ENCODE assay signal across 8 cellular contexts in genomic region chr1:109931189-109931672, GRCh38. TPM values are rescaled to one million over a fixed set of nuclear protein-coding genes. Genes with fewer than 3 reads are reported as not detected.
A peak's percentile ranks its signal among the peaks of the same experiment; 100 is the strongest.
DNase-seq lines count a peak whose midpoint lies in the region; ATAC-seq and TF ChIP-seq lines count a peak whose summit lies in the region.

No MANE protein-coding gene starts in this region.

- H3K27ac Mint-ChIP-seq in neural crest cell (ENCODE audit: unreplicated experiment) = peak overlapping the region; percentile 93

- peaks cover 15% of the 10 kb centered on the region for H3K4me1 Mint-ChIP-seq in neural crest cell

- H3K27me3 Mint-ChIP-seq in neural crest cell (ENCODE audit: low read depth) = no peaks in the 10 kb centered on the region

- no peak overlapping the region for H3K4me3 ChIP-seq in fibroblast of pulmonary artery (replicated peaks; ENCODE audit: low read depth, low read length)

- DNase-seq in DMS53 treated with DMSO at 0.1 percent for 48 hours (lab: John Stamatoyannopoulos, UW; ENCODE audit: unreplicated experiment) = peak; percentile 78
- no peak for DNase-seq in RWPE1 (ENCODE audit: low spot score)
- DNase-seq in fibroblast of pulmonary artery (ENCODE audit: low read depth) = peak; percentile 88
- DNase-seq in neural crest cell (ENCODE audit: low read depth, low spot score) = peak; percentile 91
- DNase-seq in NCI-H1436 treated with DMSO at 0.1 percent for 48 hours (lab: John Stamatoyannopoulos, UW) = no peak
- DNase-seq in middle frontal gyrus (ENCODE audit: extremely low spot score, low spot score) = no peak
- no peak for DNase-seq in NCI-H526 treated with DMSO at 0.1 percent for 48 hours (lab: John Stamatoyannopoulos, UW)

- peak overlapping the region; percentile 0 for H3K4me3 Mint-ChIP-seq in neural crest cell

- H3K36me3 Mint-ChIP-seq in neural crest cell (ENCODE audit: low read depth) = peaks cover 7% of the 10 kb centered on the region

- POLR2A ChIA-PET in RWPE1 (lab: Yijun Ruan, JAX; ENCODE audit: low non-redundant PET) = no interaction called here

- CTCF ChIA-PET in RWPE1 (lab: Yijun Ruan, JAX) = interaction anchor here (0.7 to 0.9 kb wide), 3 partner anchors 29 to 154 kb away, joined by 4 to 5 read pairs (median 4); no protein-coding TSS in a partner anchor

- H3K9me3 Mint-ChIP-seq in neural crest cell = no peaks in the 10 kb centered on the region

- peak overlapping the region; percentile 34 for H3K27ac ChIP-seq in RWPE1

- no peak for TF ChIP-seq CTCF in RWPE1 (conservative IDR thresholded peaks at IDR 0.05; ENCODE audit: low read depth)
- no peak for TF ChIP-seq CTCF in fibroblast of pulmonary artery (IDR thresholded peaks at IDR 0.05; ENCODE audit: low read length, missing control alignments)
- no peak for TF ChIP-seq CTCF in neural crest cell (conservative IDR thresholded peaks at IDR 0.05)

- ATAC-seq in HG03139 (IDR thresholded peaks at IDR 0.05; ENCODE audit: unreplicated experiment) = no peak

RNA-seq across cellular contexts. Expression of gene CSF1, which starts 20.6 kb away (rescaled TPM):
- 16.0 and 17.9 TPM in 2 replicates for total RNA-seq in neural crest cell

RNA-seq across cellular contexts. Expression of gene AHCYL1, which starts 53.3 kb away (rescaled TPM):
- 90.1 and 94.0 TPM in 2 replicates for total RNA-seq in neural crest cell

Comparison
In these comparisons a context has a peak if more than half of its experiments do, and no peak if none do; other contexts are left out.
1. DNase-seq: peak in DMS53 treated with DMSO at 0.1 percent for 48 hours (single experiment), fibroblast of pulmonary artery (single experiment) and neural crest cell (single experiment); none in RWPE1 (single experiment), NCI-H1436 treated with DMSO at 0.1 percent for 48 hours (single experiment), middle frontal gyrus (single experiment) and NCI-H526 treated with DMSO at 0.1 percent for 48 hours (single experiment).